In the genomic region with DNA sequence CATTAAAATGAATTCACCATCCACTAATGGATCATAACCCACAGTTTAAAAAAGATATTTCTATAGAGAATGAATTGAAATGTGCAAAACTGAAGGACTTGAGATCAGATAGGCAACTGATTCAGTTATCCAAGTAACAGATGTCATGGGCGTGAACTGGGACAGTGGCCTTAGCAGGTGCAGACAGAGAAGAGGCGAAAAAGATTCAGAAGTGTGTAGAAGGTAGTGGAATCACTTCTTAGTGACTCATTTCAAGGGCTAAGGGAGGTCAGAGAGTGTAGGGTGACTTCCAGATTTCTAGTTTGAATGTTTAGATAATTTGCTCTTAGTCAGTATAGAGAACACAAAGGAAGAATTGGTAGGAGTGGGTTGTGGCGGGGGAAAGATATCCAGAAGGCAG, we compare ENCODE assay signal across 17 cellular contexts.
DNase-seq lines count a peak whose midpoint lies in the region; ATAC-seq and TF ChIP-seq lines count a peak whose summit lies in the region.
"Had no signal": no experiment of that assay in that cellular context is flagged by ENCODE, and none has a peak within 500 bp of the region (broad histone marks: within the 10 kb centered on the region; RNA-seq: fewer than 3 reads in every experiment).

No MANE protein-coding gene starts in this region.

- no peak for TF ChIP-seq CTCF in upper lobe of right lung (IDR thresholded peaks at IDR 0.05)
- no peak for TF ChIP-seq CTCF in uterus (IDR thresholded peaks at IDR 0.05)

- DNase-seq in erythroblast (lab: John Stamatoyannopoulos, UW) (peak; percentile 5 to 47), upper lobe of right lung (no peak), uterus (no peak), posterior vena cava (ENCODE audit: low spot score) (no peak), NCI-H510A treated with DMSO at 0.1 percent for 48 hours (lab: John Stamatoyannopoulos, UW) (no peak)
- DNase-seq: activated CD8-positive, alpha-beta memory T cell treated with anti-CD3 and anti-CD28 coated beads for 24 hours; C1 segment of cervical spinal cord; esophagus squamous epithelium; GF-D8; NCI-H1048; stimulated activated CD4-positive, alpha-beta T cell treated with anti-CD3 and anti-CD28 coated beads, Interleukin-1b, Interleukin-23, amount 100 ng/mL, for 48 hours; stimulated activated naive B cell treated with anti-CD40 and anti-IgM and Interleukin-4, amounts not matched to agents 10 μg/mL and 1 μg/mL and 100 μg/mL, for 72 hours had no signal

- intact Hi-C loops in upper lobe of right lung (cut with DNase I): no loop called here
- intact Hi-C loops in uterus (cut with DNase I; ENCODE audit: low total_unique reads): no loop called here
- intact Hi-C loops in posterior vena cava (cut with DNase I): no loop called here

- H3K4me1 ChIP-seq in upper lobe of right lung (no peaks in the 10 kb centered on the region), uterus (no peaks in the 10 kb centered on the region)
- H3K4me1 ChIP-seq: prostate gland had no signal

- no peak for TF ChIP-seq POLR2A in erythroblast (IDR thresholded peaks at IDR 0.05; ENCODE audit: low read length)
- TF ChIP-seq POLR2A in uterus (IDR thresholded peaks at IDR 0.05): no peak

- H3K27me3 ChIP-seq in upper lobe of right lung: no peaks in the 10 kb centered on the region
- no peaks in the 10 kb centered on the region for H3K27me3 ChIP-seq in uterus
- H3K27me3 ChIP-seq: esophagus squamous epithelium had no signal

- H3K27ac ChIP-seq in upper lobe of right lung: no peak overlapping the region
- no peak overlapping the region for H3K27ac ChIP-seq in uterus
- H3K27ac ChIP-seq: prostate gland had no signal

- no peaks in the 10 kb centered on the region for H3K36me3 ChIP-seq in upper lobe of right lung
- H3K36me3 ChIP-seq in uterus: no peaks in the 10 kb centered on the region
- H3K36me3 ChIP-seq: prostate gland had no signal

- H3K9me3 ChIP-seq in upper lobe of right lung: no peaks in the 10 kb centered on the region
- H3K9me3 ChIP-seq in uterus: no peaks in the 10 kb centered on the region
- H3K9me3 ChIP-seq: esophagus squamous epithelium, prostate gland had no signal

- H3K4me3 ChIP-seq in upper lobe of right lung (no peak overlapping the region), uterus (no peak overlapping the region)
- H3K4me3 ChIP-seq: esophagus squamous epithelium, prostate gland had no signal

- peak; percentile 58 for ATAC-seq in GM18502 (IDR thresholded peaks at IDR 0.05; ENCODE audit: poor library complexity, unreplicated experiment)
- peak; percentile 52 for ATAC-seq in GM21515 (IDR thresholded peaks at IDR 0.05; ENCODE audit: unreplicated experiment)
- peak; percentile 75 for ATAC-seq in HG03354 (IDR thresholded peaks at IDR 0.05; ENCODE audit: poor library complexity, severe bottlenecking, unreplicated experiment)
- ATAC-seq in upper lobe of right lung: no peak
- ATAC-seq: Panc1 had no signal

Comparison
In these comparisons a context has a peak if more than half of its experiments do, and no peak if none do; other contexts are left out.
1. DNase-seq: peak in erythroblast (2 of 2); none in upper lobe of right lung (single experiment), uterus (0 of 2), posterior vena cava (single experiment) and NCI-H510A treated with DMSO at 0.1 percent for 48 hours (single experiment).